Comparison of ENCODE assay signal across 22 cellular contexts in genomic region chr16:61014869-61015268, GRCh38.
A peak's percentile ranks its signal among the peaks of the same experiment; 100 is the strongest.
DNase-seq lines count a peak whose midpoint lies in the region; ATAC-seq and TF ChIP-seq lines count a peak whose summit lies in the region.
"Had no signal": no experiment of that assay in that cellular context is flagged by ENCODE, and none has a peak within 500 bp of the region (broad histone marks: within the 10 kb centered on the region; RNA-seq: fewer than 3 reads in every experiment).

No MANE protein-coding gene starts in this region.

- no peaks in the 10 kb centered on the region for H3K4me1 Mint-ChIP-seq in progenitor cell of endocrine pancreas (ENCODE audit: low read depth)
- H3K4me1 Mint-ChIP-seq: activated naive CD8-positive, alpha-beta T cell treated with anti-CD3 and anti-CD28 coated beads, Interleukin-2, amount 10 ng/mL, durations not matched to agents 7 days and 5 days had no signal

- no peaks in the 10 kb centered on the region for H3K4me1 ChIP-seq in vagina
- H3K4me1 ChIP-seq: stomach, tibial nerve had no signal

- intact Hi-C loops in vagina (cut with DNase I): no loop called here

- TF ChIP-seq POLR2A in NB4 (IDR thresholded peaks at IDR 0.05; ENCODE audit: extremely low read depth, insufficient read length) (no peak), vagina (IDR thresholded peaks at IDR 0.05) (no peak)

- H3K36me3 ChIP-seq in WERI-Rb-1 (no peaks in the 10 kb centered on the region), vagina (no peaks in the 10 kb centered on the region)
- H3K36me3 ChIP-seq: neutrophil, stomach, tibial nerve had no signal

- H3K27ac ChIP-seq in WERI-Rb-1 (no peak overlapping the region), vagina (no peak overlapping the region)
- H3K27ac ChIP-seq: neutrophil, stomach, tibial nerve had no signal

- TF ChIP-seq CTCF in NB4 (IDR thresholded peaks at IDR 0.05; ENCODE audit: low read depth, low read length) (peak; percentile 51), WERI-Rb-1 (IDR thresholded peaks at IDR 0.05; ENCODE audit: low read depth, low read length) (peak; percentile 56), progenitor cell of endocrine pancreas (IDR thresholded peaks at IDR 0.05; ENCODE audit: unreplicated experiment) (peak; percentile 10), vagina (IDR thresholded peaks at IDR 0.05) (no peak)

- no peaks in the 10 kb centered on the region for H3K9me3 ChIP-seq in WERI-Rb-1 (ENCODE audit: severe bottlenecking)
- no peaks in the 10 kb centered on the region for H3K9me3 ChIP-seq in vagina
- H3K9me3 ChIP-seq: neutrophil, tibial nerve had no signal

- DNase-seq in DMS 273 (lab: John Stamatoyannopoulos, UW; ENCODE audit: unreplicated experiment): peak; percentile 17
- no peak for DNase-seq in DMS 273 treated with DMSO at 0.1 percent for 48 hours (lab: John Stamatoyannopoulos, UW)
- peak; percentile 18 for DNase-seq in NB4 (ENCODE audit: low read depth)
- DNase-seq in WERI-Rb-1: peak; percentile 6
- DNase-seq in progenitor cell of endocrine pancreas (ENCODE audit: low spot score, unreplicated experiment): no peak
- DNase-seq in AG08395 (ENCODE audit: low spot score): no peak
- DNase-seq in vagina (ENCODE audit: extremely low spot score in 2 of 2): no peak
- DNase-seq: activated CD4-positive, alpha-beta T cell treated with anti-CD3 and anti-CD28 coated beads for 1 hour; activated CD8-positive, alpha-beta T cell treated with anti-CD3 and anti-CD28 coated beads for 36 hours; activated effector memory CD4-positive, alpha-beta T cell treated with anti-CD3 and anti-CD28 coated beads, Interleukin-2, amount 50 U/mL, for 16 hours; activated naive CD8-positive, alpha-beta T cell treated with anti-CD3 and anti-CD28 coated beads, Interleukin-2, amount 10 ng/mL, durations not matched to agents 7 days and 5 days; central memory CD4-positive, alpha-beta T cell; GOT3; NCI-H2029 treated with DMSO at 0.1 percent for 48 hours; NCI-H226; SHP77; stimulated activated CD8-positive, alpha-beta memory T cell treated with anti-CD3 and anti-CD28 coated beads, Interleukin-4, amount 100 ng/mL, for 48 hours; stomach had no signal

- no peaks in the 10 kb centered on the region for H3K36me3 Mint-ChIP-seq in progenitor cell of endocrine pancreas (ENCODE audit: insufficient read depth)
- H3K36me3 Mint-ChIP-seq: activated naive CD8-positive, alpha-beta T cell treated with anti-CD3 and anti-CD28 coated beads, Interleukin-2, amount 10 ng/mL, durations not matched to agents 7 days and 5 days had no signal

- no peak overlapping the region for H3K4me3 ChIP-seq in NB4 (ENCODE audit: low read depth, low read length)
- no peak overlapping the region for H3K4me3 ChIP-seq in WERI-Rb-1 (ENCODE audit: low read depth, low read length)
- H3K4me3 ChIP-seq in vagina: no peak overlapping the region
- H3K4me3 ChIP-seq: stomach, tibial nerve had no signal

- ATAC-seq in GM18519 (IDR thresholded peaks at IDR 0.05; ENCODE audit: low FRiP score, unreplicated experiment): no peak
- ATAC-seq: activated CD8-positive, alpha-beta T cell treated with anti-CD3 and anti-CD28 coated beads for 36 hours had no signal

- H3K4me3 Mint-ChIP-seq in progenitor cell of endocrine pancreas (ENCODE audit: low read depth): no peak overlapping the region
- H3K4me3 Mint-ChIP-seq: activated CD8-positive, alpha-beta T cell treated with anti-CD3 and anti-CD28 coated beads for 36 hours; activated naive CD8-positive, alpha-beta T cell treated with anti-CD3 and anti-CD28 coated beads, Interleukin-2, amount 10 ng/mL, durations not matched to agents 7 days and 5 days; dendritic cell treated with granulocyte-macrophage colony-stimulating factor and Interleukin-4, amounts not matched to agents 40 ng/mL and 50 ng/mL, for 4 days had no signal

- H3K27me3 Mint-ChIP-seq in progenitor cell of endocrine pancreas: no peaks in the 10 kb centered on the region
- H3K27me3 Mint-ChIP-seq: activated CD8-positive, alpha-beta T cell treated with anti-CD3 and anti-CD28 coated beads for 36 hours; activated naive CD8-positive, alpha-beta T cell treated with anti-CD3 and anti-CD28 coated beads, Interleukin-2, amount 10 ng/mL, durations not matched to agents 7 days and 5 days; dendritic cell treated with granulocyte-macrophage colony-stimulating factor and Interleukin-4, amounts not matched to agents 40 ng/mL and 50 ng/mL, for 4 days had no signal

- H3K27me3 ChIP-seq in WERI-Rb-1 (ENCODE audit: insufficient read depth, low read depth, severe bottlenecking): peaks cover 12% of the 10 kb centered on the region
- H3K27me3 ChIP-seq in vagina: no peaks in the 10 kb centered on the region
- H3K27me3 ChIP-seq: neutrophil, stomach, tibial nerve had no signal

- peaks cover 18% of the 10 kb centered on the region for H3K9me3 Mint-ChIP-seq in progenitor cell of endocrine pancreas (ENCODE audit: low read depth)

- H3K27ac Mint-ChIP-seq in progenitor cell of endocrine pancreas: peak overlapping the region; percentile 41
- H3K27ac Mint-ChIP-seq: activated CD8-positive, alpha-beta T cell treated with anti-CD3 and anti-CD28 coated beads for 36 hours; activated naive CD8-positive, alpha-beta T cell treated with anti-CD3 and anti-CD28 coated beads, Interleukin-2, amount 10 ng/mL, durations not matched to agents 7 days and 5 days; dendritic cell treated with granulocyte-macrophage colony-stimulating factor and Interleukin-4, amounts not matched to agents 40 ng/mL and 50 ng/mL, for 4 days had no signal

Comparison
In these comparisons a context has a peak if more than half of its experiments do, and no peak if none do; other contexts are left out.
1. DNase-seq: peak in DMS 273 (single experiment), NB4 (single experiment) and WERI-Rb-1 (single experiment); none in DMS 273 treated with DMSO at 0.1 percent for 48 hours (single experiment), progenitor cell of endocrine pancreas (single experiment), AG08395 (single experiment) and vagina (0 of 2).
2. CTCF ChIP-seq: peak in NB4 (single experiment), WERI-Rb-1 (single experiment) and progenitor cell of endocrine pancreas (single experiment); none in vagina (0 of 3).